15 cellular contexts compared by ENCODE assay signal in genomic region chr11:105181521-105181920, GRCh38. TPM values are rescaled to one million over a fixed set of nuclear protein-coding genes. Genes with fewer than 3 reads are reported as not detected.
DNase-seq lines count a peak whose midpoint lies in the region; ATAC-seq and TF ChIP-seq lines count a peak whose summit lies in the region.
"Had no signal": no experiment of that assay in that cellular context is flagged by ENCODE, and none has a peak within 500 bp of the region (broad histone marks: within the 10 kb centered on the region; RNA-seq: fewer than 3 reads in every experiment).

No MANE protein-coding gene starts in this region.

- in situ Hi-C loops in transverse colon (cut with MboI; ENCODE audit: low pct_ligation_motif_present in 1 of 4, low pct_unique_long_range_greater_than_20kb in 1 of 4, low sequenced_read_pairs in 3 of 4): no loop called here

- H3K4me3 Mint-ChIP-seq in activated CD8-positive, alpha-beta memory T cell treated with anti-CD3 and anti-CD28 coated beads, Interleukin-2, amount 10 ng/mL, durations not matched to agents 7 days and 5 days: no peak overlapping the region

- CTCF ChIA-PET in activated CD8-positive, alpha-beta memory T cell treated with anti-CD3 and anti-CD28 coated beads, Interleukin-2, amount 10 ng/mL, durations not matched to agents 7 days and 5 days (lab: Charles Lee): no interaction called here

- DNase-seq in HL-60 (ENCODE audit: low read depth in 1 of 2, low spot score in 1 of 2): peak; percentile 54 to 77
- DNase-seq in SIG-M5 treated with dmso at 0.1 percent for 504 hours (lab: John Stamatoyannopoulos, UW; ENCODE audit: unreplicated experiment): peak; percentile 95
- DNase-seq in fibroblast of the aortic adventitia (ENCODE audit: low read depth): peak; percentile 50
- peak; percentile 4 for DNase-seq in retinal pigment epithelial cell (ENCODE audit: low read depth)
- DNase-seq in stimulated activated CD4-positive, alpha-beta T cell treated with anti-CD3 and anti-CD28 coated beads, Interleukin-1b, Interleukin-23, amount 100 ng/mL, for 48 hours: no peak
- no peak for DNase-seq in NCI-H2196 treated with DMSO at 0.1 percent for 48 hours (lab: John Stamatoyannopoulos, UW; ENCODE audit: unreplicated experiment)
- no peak for DNase-seq in transverse colon
- no peak for DNase-seq in activated CD8-positive, alpha-beta memory T cell treated with anti-CD3 and anti-CD28 coated beads, Interleukin-2, amount 10 ng/mL, durations not matched to agents 7 days and 5 days
- DNase-seq: Caco-2, NCI-H1417 treated with DMSO at 0.1 percent for 48 hours, testis had no signal

- no peaks in the 10 kb centered on the region for H3K36me3 ChIP-seq in transverse colon
- H3K36me3 ChIP-seq: heart right ventricle had no signal

- H3K27me3 ChIP-seq in HL-60 (ENCODE audit: insufficient read depth, poor library complexity, severe bottlenecking) (no peaks in the 10 kb centered on the region), transverse colon (no peaks in the 10 kb centered on the region)
- H3K27me3 ChIP-seq: heart right ventricle, testis had no signal

- H3K4me1 Mint-ChIP-seq in activated CD8-positive, alpha-beta memory T cell treated with anti-CD3 and anti-CD28 coated beads, Interleukin-2, amount 10 ng/mL, durations not matched to agents 7 days and 5 days: no peaks in the 10 kb centered on the region

- TF ChIP-seq CTCF in HL-60 (IDR thresholded peaks at IDR 0.05; ENCODE audit: insufficient read depth, low read length) (no peak), fibroblast of the aortic adventitia (IDR thresholded peaks at IDR 0.05; ENCODE audit: insufficient read depth, low read length) (no peak), retinal pigment epithelial cell (conservative IDR thresholded peaks at IDR 0.05; ENCODE audit: low read depth, low read length) (no peak), transverse colon (IDR thresholded peaks at IDR 0.05) (no peak)

- H3K27ac ChIP-seq in HL-60 (replicated peaks) (peak overlapping the region; percentile 78), transverse colon (peak overlapping the region in 1 of 4 donors; percentile 42)
- H3K27ac ChIP-seq: testis had no signal

- no peak overlapping the region for H3K4me3 ChIP-seq in HL-60 (replicated peaks; ENCODE audit: insufficient read depth, low read length)
- no peak overlapping the region for H3K4me3 ChIP-seq in fibroblast of the aortic adventitia (ENCODE audit: low read depth, low read length)
- H3K4me3 ChIP-seq in retinal pigment epithelial cell (ENCODE audit: low read length): no peak overlapping the region
- no peak overlapping the region for H3K4me3 ChIP-seq in transverse colon
- H3K4me3 ChIP-seq: heart right ventricle, testis had no signal

- no peak for TF ChIP-seq POLR2A in transverse colon (IDR thresholded peaks at IDR 0.05)

- H3K36me3 Mint-ChIP-seq in activated CD8-positive, alpha-beta memory T cell treated with anti-CD3 and anti-CD28 coated beads, Interleukin-2, amount 10 ng/mL, durations not matched to agents 7 days and 5 days: no peaks in the 10 kb centered on the region

- no peak for TF ChIP-seq EP300 in transverse colon (IDR thresholded peaks at IDR 0.05; ENCODE audit: low read depth)

- no peak for ATAC-seq in activated CD8-positive, alpha-beta memory T cell treated with anti-CD3 and anti-CD28 coated beads, Interleukin-2, amount 10 ng/mL, durations not matched to agents 7 days and 5 days

- H3K27me3 Mint-ChIP-seq in activated CD8-positive, alpha-beta memory T cell treated with anti-CD3 and anti-CD28 coated beads, Interleukin-2, amount 10 ng/mL, durations not matched to agents 7 days and 5 days: peaks cover 8% of the 10 kb centered on the region

- no peaks in the 10 kb centered on the region for H3K9me3 ChIP-seq in transverse colon
- H3K9me3 ChIP-seq: Caco-2, heart right ventricle, testis had no signal

- no peaks in the 10 kb centered on the region for H3K4me1 ChIP-seq in transverse colon
- H3K4me1 ChIP-seq: Caco-2, testis had no signal

- WGBS in transverse colon (ENCODE audit: low coverage in 1 of 2), 2 donors: 68 to 89% methylated on average over 1 of the region's 1 CpG

- H3K9me3 Mint-ChIP-seq in activated CD8-positive, alpha-beta memory T cell treated with anti-CD3 and anti-CD28 coated beads, Interleukin-2, amount 10 ng/mL, durations not matched to agents 7 days and 5 days (ENCODE audit: low read depth): no peaks in the 10 kb centered on the region

- intact Hi-C loops in transverse colon (cut with DNase I; ENCODE audit: low total_unique reads): no loop called here

- H3K27ac Mint-ChIP-seq in activated CD8-positive, alpha-beta memory T cell treated with anti-CD3 and anti-CD28 coated beads, Interleukin-2, amount 10 ng/mL, durations not matched to agents 7 days and 5 days: no peak overlapping the region

RNA-seq across cellular contexts. Expression of gene CARD18, which starts 42.0 kb away (rescaled TPM):
- total RNA-seq in fibroblast of the aortic adventitia (ENCODE audit: low replicate concordance) (not detected in 2 replicates), transverse colon (not detected)
- total RNA-seq in activated CD8-positive, alpha-beta memory T cell treated with anti-CD3 and anti-CD28 coated beads, Interleukin-2, amount 10 ng/mL, durations not matched to agents 7 days and 5 days: not detected
- total RNA-seq: Caco-2, HT-29, mesenteric fat pad, pulmonary artery endothelial cell had no signal

Comparison
In these comparisons a context has a peak if more than half of its experiments do, and no peak if none do; other contexts are left out.
1. DNase-seq: peak in HL-60 (2 of 2), SIG-M5 treated with dmso at 0.1 percent for 504 hours (single experiment), fibroblast of the aortic adventitia (single experiment) and retinal pigment epithelial cell (single experiment); none in stimulated activated CD4-positive, alpha-beta T cell treated with anti-CD3 and anti-CD28 coated beads, Interleukin-1b, Interleukin-23, amount 100 ng/mL, for 48 hours (single experiment), NCI-H2196 treated with DMSO at 0.1 percent for 48 hours (single experiment), transverse colon (single experiment) and activated CD8-positive, alpha-beta memory T cell treated with anti-CD3 and anti-CD28 coated beads, Interleukin-2, amount 10 ng/mL, durations not matched to agents 7 days and 5 days (single experiment).